ENCODE assay signal across 19 cellular contexts in the genomic region with DNA sequence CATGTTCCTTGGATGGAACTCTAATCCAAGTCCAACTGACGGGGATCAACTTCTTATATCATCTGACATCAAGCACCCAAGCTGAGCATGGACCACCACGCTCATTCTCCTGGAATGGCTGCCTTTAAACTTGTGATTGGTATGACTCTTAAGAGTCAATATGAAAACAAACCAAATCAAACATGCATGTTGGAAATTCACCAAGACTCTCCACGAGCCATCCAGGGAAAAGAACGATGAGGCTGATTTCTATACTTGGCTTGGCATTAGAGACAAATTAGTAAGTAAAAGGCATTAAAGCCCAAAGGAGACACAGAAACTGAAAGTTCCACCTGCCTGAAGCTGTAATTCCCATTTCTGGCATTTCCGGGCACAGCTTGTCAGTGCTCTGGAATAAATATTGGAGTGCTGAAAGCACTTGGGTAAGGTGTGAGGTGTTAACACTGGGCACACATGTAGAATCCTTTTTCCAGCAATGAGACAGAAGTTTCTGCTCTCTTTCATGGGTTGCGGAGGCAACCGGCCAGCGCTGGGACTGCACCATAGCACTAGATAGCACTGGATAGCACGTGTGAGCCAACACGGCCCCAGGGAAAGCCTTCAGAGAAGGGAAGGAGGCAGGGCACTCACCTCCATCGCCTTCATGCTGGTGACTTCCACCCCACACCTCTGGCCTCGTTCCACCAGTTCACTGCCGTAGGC.
"Had no signal": no experiment of that assay in that cellular context is flagged by ENCODE, and none has a peak within 500 bp of the region (broad histone marks: within the 10 kb centered on the region; RNA-seq: fewer than 3 reads in every experiment).

No MANE protein-coding gene starts in this region.

- DNase-seq: activated CD4-positive, alpha-beta T cell treated with anti-CD3 and anti-CD28 coated beads for 4 hours; activated CD4-positive, alpha-beta T cell treated with anti-CD3 and anti-CD28 coated beads, Interleukin-2, amount 50 U/mL, for 48 hours; activated CD4-positive, CD25-positive, alpha-beta regulatory T cell; activated effector memory CD4-positive, alpha-beta T cell treated with anti-CD3 and anti-CD28 coated beads, Interleukin-2, amount 50 U/mL, for 16 hours; activated naive CD4-positive, alpha-beta T cell treated with anti-CD3 and anti-CD28 coated beads, Interleukin-2, amount 50 U/mL, for 16 hours; activated naive CD8-positive, alpha-beta T cell treated with anti-CD3 and anti-CD28 coated beads, Interleukin-2, amount 50 U/mL, for 24 hours; hippocampal formation; kidney glomerular epithelial cell; naive thymus-derived CD4-positive, alpha-beta T cell; posterior cingulate gyrus; retina; stimulated activated CD4-positive, alpha-beta T cell treated with anti-CD3 and anti-CD28 coated beads, Interleukin-4, amount 100 ng/mL, for 24 hours; stimulated activated naive CD4-positive, alpha-beta T cell treated with Interleukin-2 at 50 U/mL for 16 hours; substantia nigra; T1000; tibial artery had no signal

- H3K4me3 ChIP-seq: cardiac muscle cell, lung, tibial artery had no signal

- H3K27ac ChIP-seq: cardiac muscle cell, epithelial cell of prostate, tibial artery had no signal

- ATAC-seq: activated naive CD8-positive, alpha-beta T cell treated with anti-CD3 and anti-CD28 coated beads, Interleukin-2, amount 50 U/mL, for 24 hours; naive thymus-derived CD4-positive, alpha-beta T cell had no signal

- H3K9me3 ChIP-seq: tibial artery had no signal

- H3K27me3 ChIP-seq: cardiac muscle cell, tibial artery had no signal

- H3K4me1 ChIP-seq: tibial artery had no signal
